ENCODE assay signal across 1 cellular context in the genomic region with DNA sequence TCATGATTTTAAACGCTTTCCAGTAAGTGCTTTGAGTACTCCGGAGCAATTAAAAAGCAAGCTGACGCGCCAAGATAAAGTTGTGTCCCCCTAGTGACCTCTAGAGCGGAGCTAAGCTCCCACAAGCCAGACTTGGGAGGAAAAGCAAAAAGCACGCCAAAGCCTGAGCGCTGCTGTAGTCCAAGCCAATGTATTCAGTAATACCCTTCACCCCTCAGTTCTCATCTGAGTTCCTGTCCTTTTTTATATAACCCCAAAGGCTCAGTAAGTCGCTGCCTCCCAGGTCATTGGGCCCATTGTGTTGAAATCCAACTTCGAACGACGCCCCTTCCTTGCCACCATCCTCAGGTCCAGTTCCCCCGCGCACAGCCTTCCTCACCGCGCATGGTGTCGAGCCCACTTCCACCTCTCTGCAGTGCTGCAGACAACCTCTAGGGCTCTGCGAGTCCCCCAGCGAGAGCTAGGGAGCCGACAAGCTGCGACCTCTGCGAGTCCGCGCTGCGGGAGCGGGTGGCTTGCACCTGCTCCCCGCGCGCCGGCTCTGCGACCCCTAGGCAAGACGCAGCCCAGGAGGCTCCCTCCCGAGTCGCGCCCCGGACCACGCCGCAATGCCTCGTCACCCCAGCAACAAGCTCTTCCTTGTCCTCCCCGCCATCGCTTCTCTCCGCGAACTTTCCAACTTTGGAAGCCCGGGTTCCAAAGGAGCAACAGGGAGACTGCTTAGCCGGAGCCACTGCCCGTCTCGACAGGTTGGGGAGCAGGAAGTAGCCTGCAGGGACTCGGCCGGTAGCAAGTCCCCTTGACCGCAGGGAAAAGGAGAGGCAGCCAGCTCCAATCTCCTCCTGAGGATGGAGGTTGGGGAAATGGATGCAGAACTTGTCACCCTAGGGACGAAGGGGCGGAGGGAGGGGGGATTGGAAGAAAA.
A peak's percentile ranks its signal among the peaks of the same experiment; 100 is the strongest.
TF ChIP-seq lines count a peak whose summit lies in the region.

No MANE protein-coding gene starts in this region.

TF ChIP-seq in HepG2, 621 proteins besides CTCF, POLR2A, EP300 and RAD21 (continued from another document and continues in another):
- TF ChIP-seq HIC2 (CRISPR knock-in tag; IDR thresholded peaks at IDR 0.05; ENCODE audit: low read depth), result no peak
- no peak for TF ChIP-seq RFX5 (IDR thresholded peaks at IDR 0.05; ENCODE audit: low read depth, low read length)
- no peak for TF ChIP-seq ZBTB2 (CRISPR knock-in tag; IDR thresholded peaks at IDR 0.05; ENCODE audit: low read depth)
- TF ChIP-seq SCMH1 (CRISPR knock-in tag; IDR thresholded peaks at IDR 0.05; ENCODE audit: borderline replicate concordance), result no peak
- TF ChIP-seq, protein P1, sequence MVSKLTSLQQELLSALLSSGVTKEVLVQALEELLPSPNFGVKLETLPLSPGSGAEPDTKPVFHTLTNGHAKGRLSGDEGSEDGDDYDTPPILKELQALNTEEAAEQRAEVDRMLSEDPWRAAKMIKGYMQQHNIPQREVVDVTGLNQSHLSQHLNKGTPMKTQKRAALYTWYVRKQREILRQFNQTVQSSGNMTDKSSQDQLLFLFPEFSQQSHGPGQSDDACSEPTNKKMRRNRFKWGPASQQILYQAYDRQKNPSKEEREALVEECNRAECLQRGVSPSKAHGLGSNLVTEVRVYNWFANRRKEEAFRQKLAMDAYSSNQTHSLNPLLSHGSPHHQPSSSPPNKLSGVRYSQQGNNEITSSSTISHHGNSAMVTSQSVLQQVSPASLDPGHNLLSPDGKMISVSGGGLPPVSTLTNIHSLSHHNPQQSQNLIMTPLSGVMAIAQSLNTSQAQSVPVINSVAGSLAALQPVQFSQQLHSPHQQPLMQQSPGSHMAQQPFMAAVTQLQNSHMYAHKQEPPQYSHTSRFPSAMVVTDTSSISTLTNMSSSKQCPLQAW (CRISPR knock-in tag; IDR thresholded peaks at IDR 0.05), result no peak
- TF ChIP-seq GABPB1 (CRISPR knock-in tag; IDR thresholded peaks at IDR 0.05), result peak; percentile 52; the same call in 1 of the 2 replicates
- TF ChIP-seq NR1H2 (CRISPR knock-in tag; IDR thresholded peaks at IDR 0.05; ENCODE audit: borderline replicate concordance, low read depth), result no peak
- no peak for TF ChIP-seq NCOA2 (CRISPR knock-in tag; IDR thresholded peaks at IDR 0.05)
- peak; percentile 19; the same call in 1 of the 2 replicates for TF ChIP-seq ZNF547 (CRISPR knock-in tag; IDR thresholded peaks at IDR 0.05)
- no peak for TF ChIP-seq ZBTB44 (CRISPR knock-in tag; IDR thresholded peaks at IDR 0.05)
- 0 out of 2 replicates have a peak, but pooled peaks have one; percentile 46 for TF ChIP-seq DNMT1 (CRISPR knock-in tag; IDR thresholded peaks at IDR 0.05)
- TF ChIP-seq HOXA3 (CRISPR knock-in tag; IDR thresholded peaks at IDR 0.05), result no peak
- no peak for TF ChIP-seq PAF1 (CRISPR knock-in tag; IDR thresholded peaks at IDR 0.05)
- TF ChIP-seq, protein P2, sequence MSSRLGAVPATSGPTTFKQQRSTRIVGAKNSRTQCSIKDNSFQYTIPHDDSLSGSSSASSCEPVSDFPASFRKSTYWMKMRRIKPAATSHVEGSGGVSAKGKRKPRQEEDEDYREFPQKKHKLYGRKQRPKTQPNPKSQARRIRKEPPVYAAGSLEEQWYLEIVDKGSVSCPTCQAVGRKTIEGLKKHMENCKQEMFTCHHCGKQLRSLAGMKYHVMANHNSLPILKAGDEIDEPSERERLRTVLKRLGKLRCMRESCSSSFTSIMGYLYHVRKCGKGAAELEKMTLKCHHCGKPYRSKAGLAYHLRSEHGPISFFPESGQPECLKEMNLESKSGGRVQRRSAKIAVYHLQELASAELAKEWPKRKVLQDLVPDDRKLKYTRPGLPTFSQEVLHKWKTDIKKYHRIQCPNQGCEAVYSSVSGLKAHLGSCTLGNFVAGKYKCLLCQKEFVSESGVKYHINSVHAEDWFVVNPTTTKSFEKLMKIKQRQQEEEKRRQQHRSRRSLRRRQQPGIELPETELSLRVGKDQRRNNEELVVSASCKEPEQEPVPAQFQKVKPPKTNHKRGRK (CRISPR knock-in tag; IDR thresholded peaks at IDR 0.05), result no peak
- no peak for TF ChIP-seq KDM6A (CRISPR knock-in tag; IDR thresholded peaks at IDR 0.05; ENCODE audit: low read depth)
- peak; percentile 59; the same call in 1 of the 2 replicates for TF ChIP-seq MYPOP (CRISPR knock-in tag; IDR thresholded peaks at IDR 0.05)
- peak; percentile 41; the same call in 1 of the 2 replicates for TF ChIP-seq ZNF501 (CRISPR knock-in tag; IDR thresholded peaks at IDR 0.05)
- 0 out of 2 replicates have a peak, but pooled peaks have one; percentile 41 for TF ChIP-seq ZNF777 (CRISPR knock-in tag; IDR thresholded peaks at IDR 0.05)
- TF ChIP-seq, protein P3, sequence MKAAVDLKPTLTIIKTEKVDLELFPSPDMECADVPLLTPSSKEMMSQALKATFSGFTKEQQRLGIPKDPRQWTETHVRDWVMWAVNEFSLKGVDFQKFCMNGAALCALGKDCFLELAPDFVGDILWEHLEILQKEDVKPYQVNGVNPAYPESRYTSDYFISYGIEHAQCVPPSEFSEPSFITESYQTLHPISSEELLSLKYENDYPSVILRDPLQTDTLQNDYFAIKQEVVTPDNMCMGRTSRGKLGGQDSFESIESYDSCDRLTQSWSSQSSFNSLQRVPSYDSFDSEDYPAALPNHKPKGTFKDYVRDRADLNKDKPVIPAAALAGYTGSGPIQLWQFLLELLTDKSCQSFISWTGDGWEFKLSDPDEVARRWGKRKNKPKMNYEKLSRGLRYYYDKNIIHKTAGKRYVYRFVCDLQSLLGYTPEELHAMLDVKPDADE (CRISPR knock-in tag; IDR thresholded peaks at IDR 0.05), result no peak
- TF ChIP-seq PLRG1 (conservative IDR thresholded peaks at IDR 0.05), result no peak
- TF ChIP-seq HNRNPLL (IDR thresholded peaks at IDR 0.05; ENCODE audit: low read depth, low read length, poor library complexity, severe bottlenecking), result peak; percentile 65
- no peak for TF ChIP-seq NFYB (CRISPR knock-in tag; IDR thresholded peaks at IDR 0.05)
- 0 out of 2 replicates have a peak, but pooled peaks have one; percentile 51 for TF ChIP-seq NFAT5 (CRISPR knock-in tag; IDR thresholded peaks at IDR 0.05)
- TF ChIP-seq ZNF292 (CRISPR knock-in tag; IDR thresholded peaks at IDR 0.05; ENCODE audit: borderline replicate concordance, low read depth), result peak; percentile 60; the same call in 1 of the 2 replicates
- TF ChIP-seq SMAD3 (CRISPR knock-in tag; IDR thresholded peaks at IDR 0.05), result no peak
- TF ChIP-seq POLR2AphosphoS2 (IDR thresholded peaks at IDR 0.05; ENCODE audit: low read depth, low read length), result no peak
- peak; percentile 81 for TF ChIP-seq ZNF800 (CRISPR knock-in tag; IDR thresholded peaks at IDR 0.05)
- TF ChIP-seq ETV6 (CRISPR knock-in tag; conservative IDR thresholded peaks at IDR 0.05), result no peak
- TF ChIP-seq ZNF225 (CRISPR knock-in tag; IDR thresholded peaks at IDR 0.05), result 0 out of 2 replicates have a peak, but pooled peaks have one; percentile 47
- no peak for TF ChIP-seq ZNF337 (CRISPR knock-in tag; IDR thresholded peaks at IDR 0.05; ENCODE audit: borderline replicate concordance, low read depth)
- TF ChIP-seq ZSCAN20 (CRISPR knock-in tag; IDR thresholded peaks at IDR 0.05; ENCODE audit: borderline replicate concordance), result no peak
- no peak for TF ChIP-seq CENPT (CRISPR knock-in tag; IDR thresholded peaks at IDR 0.05; ENCODE audit: low read depth)
- TF ChIP-seq CSRNP2 (CRISPR knock-in tag; conservative IDR thresholded peaks at IDR 0.05; ENCODE audit: low read depth), result no peak
- no peak for TF ChIP-seq ZNF768 (CRISPR knock-in tag; IDR thresholded peaks at IDR 0.05)
